1 cellular context compared by ENCODE assay signal in the genomic region with DNA sequence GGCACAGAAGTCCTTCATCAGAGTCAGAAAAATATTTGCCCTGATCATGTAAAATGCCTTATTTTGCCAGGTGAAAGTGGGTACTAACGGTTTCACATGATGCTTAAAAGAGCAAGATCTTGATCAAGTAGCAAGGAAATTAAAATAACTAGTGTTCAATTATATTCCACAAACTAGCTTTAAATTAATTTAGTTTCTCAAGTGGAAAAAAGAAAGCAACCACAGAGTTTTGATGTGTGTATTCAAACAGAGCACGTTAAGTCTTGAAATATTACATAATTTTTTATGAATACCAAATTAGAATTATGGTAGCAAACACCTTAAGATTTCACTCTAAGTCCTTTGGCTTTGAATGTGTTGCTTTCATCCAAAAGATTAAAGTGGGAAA.
TF ChIP-seq lines count a peak whose summit lies in the region.

No MANE protein-coding gene starts in this region.

TF ChIP-seq in K562, 482 proteins besides CTCF, POLR2A, EP300 and RAD21 (continued from another document):
- no peak for TF ChIP-seq CHD7 (IDR thresholded peaks at IDR 0.05; ENCODE audit: low read depth, low read length)
- TF ChIP-seq, protein P1, sequence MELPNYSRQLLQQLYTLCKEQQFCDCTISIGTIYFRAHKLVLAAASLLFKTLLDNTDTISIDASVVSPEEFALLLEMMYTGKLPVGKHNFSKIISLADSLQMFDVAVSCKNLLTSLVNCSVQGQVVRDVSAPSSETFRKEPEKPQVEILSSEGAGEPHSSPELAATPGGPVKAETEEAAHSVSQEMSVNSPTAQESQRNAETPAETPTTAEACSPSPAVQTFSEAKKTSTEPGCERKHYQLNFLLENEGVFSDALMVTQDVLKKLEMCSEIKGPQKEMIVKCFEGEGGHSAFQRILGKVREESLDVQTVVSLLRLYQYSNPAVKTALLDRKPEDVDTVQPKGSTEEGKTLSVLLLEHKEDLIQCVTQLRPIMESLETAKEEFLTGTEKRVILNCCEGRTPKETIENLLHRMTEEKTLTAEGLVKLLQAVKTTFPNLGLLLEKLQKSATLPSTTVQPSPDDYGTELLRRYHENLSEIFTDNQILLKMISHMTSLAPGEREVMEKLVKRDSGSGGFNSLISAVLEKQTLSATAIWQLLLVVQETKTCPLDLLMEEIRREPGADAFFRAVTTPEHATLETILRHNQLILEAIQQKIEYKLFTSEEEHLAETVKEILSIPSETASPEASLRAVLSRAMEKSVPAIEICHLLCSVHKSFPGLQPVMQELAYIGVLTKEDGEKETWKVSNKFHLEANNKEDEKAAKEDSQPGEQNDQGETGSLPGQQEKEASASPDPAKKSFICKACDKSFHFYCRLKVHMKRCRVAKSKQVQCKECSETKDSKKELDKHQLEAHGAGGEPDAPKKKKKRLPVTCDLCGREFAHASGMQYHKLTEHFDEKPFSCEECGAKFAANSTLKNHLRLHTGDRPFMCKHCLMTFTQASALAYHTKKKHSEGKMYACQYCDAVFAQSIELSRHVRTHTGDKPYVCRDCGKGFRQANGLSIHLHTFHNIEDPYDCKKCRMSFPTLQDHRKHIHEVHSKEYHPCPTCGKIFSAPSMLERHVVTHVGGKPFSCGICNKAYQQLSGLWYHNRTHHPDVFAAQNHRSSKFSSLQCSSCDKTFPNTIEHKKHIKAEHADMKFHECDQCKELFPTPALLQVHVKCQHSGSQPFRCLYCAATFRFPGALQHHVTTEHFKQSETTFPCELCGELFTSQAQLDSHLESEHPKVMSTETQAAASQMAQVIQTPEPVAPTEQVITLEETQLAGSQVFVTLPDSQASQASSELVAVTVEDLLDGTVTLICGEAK (IDR thresholded peaks at IDR 0.05) = no peak
- TF ChIP-seq, protein P1 (CRISPR knock-in tag; IDR thresholded peaks at IDR 0.05) = no peak
- no peak for TF ChIP-seq RCOR1 (IDR thresholded peaks at IDR 0.05; ENCODE audit: borderline replicate concordance in 1 of 2, low read depth in 2 of 2, low read length in 2 of 2)
- no peak for TF ChIP-seq HDAC1 (IDR thresholded peaks at IDR 0.05)
- no peak for TF ChIP-seq SRSF7 (optimal IDR thresholded peaks at IDR 0.05; ENCODE audit: low read depth, low read length)
- no peak for TF ChIP-seq ZBTB12 (CRISPR knock-in tag; IDR thresholded peaks at IDR 0.05)
- TF ChIP-seq ZNF197 (CRISPR knock-in tag; IDR thresholded peaks at IDR 0.05; ENCODE audit: low read depth) = no peak
- no peak for TF ChIP-seq ELF1 (tag; IDR thresholded peaks at IDR 0.05)
- TF ChIP-seq ZNF134 (CRISPR knock-in tag; conservative IDR thresholded peaks at IDR 0.05) = no peak
